In genomic region chr3:17135696-17136095, GRCh38 we compare ENCODE assay signal across 17 cellular contexts.
A peak's percentile ranks its signal among the peaks of the same experiment; 100 is the strongest.
DNase-seq lines count a peak whose midpoint lies in the region; ATAC-seq and TF ChIP-seq lines count a peak whose summit lies in the region.
"Had no signal": no experiment of that assay in that cellular context is flagged by ENCODE, and none has a peak within 500 bp of the region (broad histone marks: within the 10 kb centered on the region; RNA-seq: fewer than 3 reads in every experiment).

No MANE protein-coding gene starts in this region.

- TF ChIP-seq POLR2A in erythroblast (IDR thresholded peaks at IDR 0.05; ENCODE audit: low read length) = no peak

- H3K4me3 ChIP-seq in WERI-Rb-1 (ENCODE audit: low read depth, low read length) (peak overlapping the region; percentile 5; the same call in 1 of the 2 replicates), right cardiac atrium (ENCODE audit: low read length) (no peak overlapping the region), aorta (ENCODE audit: low read length in 2 of 2) (no peak overlapping the region)
- H3K4me3 ChIP-seq: A549, SJSA1 had no signal

- H3K4me1 ChIP-seq in right cardiac atrium (ENCODE audit: control insufficient read depth, insufficient read depth, low read length) = peaks cover 2% of the 10 kb centered on the region
- no peaks in the 10 kb centered on the region for H3K4me1 ChIP-seq in aorta (ENCODE audit: control insufficient read depth in 1 of 2, insufficient read depth in 2 of 2, low read length in 2 of 2)
- H3K4me1 ChIP-seq: A549, SJSA1 had no signal

- H3K27ac ChIP-seq in WERI-Rb-1 = peak overlapping the region; percentile 79
- peak overlapping the region; percentile 91 for H3K27ac ChIP-seq in right cardiac atrium (ENCODE audit: low read length)
- H3K27ac ChIP-seq in aorta (ENCODE audit: low read depth in 1 of 2, low read length in 2 of 2) = peak overlapping the region; percentile 12 to 29
- H3K27ac ChIP-seq: A549, KMS-11, SJSA1 had no signal

- H3K36me3 ChIP-seq in WERI-Rb-1 (no peaks in the 10 kb centered on the region), aorta (ENCODE audit: control insufficient read depth in 1 of 2, insufficient read depth in 2 of 2, low read length in 1 of 2) (no peaks in the 10 kb centered on the region)
- H3K36me3 ChIP-seq: SJSA1 had no signal

- H3K9me3 ChIP-seq in WERI-Rb-1 (ENCODE audit: severe bottlenecking) (no peaks in the 10 kb centered on the region), right cardiac atrium (ENCODE audit: control insufficient read depth, low read length) (no peaks in the 10 kb centered on the region), aorta (ENCODE audit: control insufficient read depth, low read length) (no peaks in the 10 kb centered on the region)
- H3K9me3 ChIP-seq: A549, SJSA1 had no signal

- no peaks in the 10 kb centered on the region for H3K36me3 Mint-ChIP-seq in activated naive CD4-positive, alpha-beta T cell treated with anti-CD3 and anti-CD28 coated beads, Interleukin-2, amount 10 ng/mL, durations not matched to agents 7 days and 5 days

- no peak for TF ChIP-seq CTCF in WERI-Rb-1 (IDR thresholded peaks at IDR 0.05; ENCODE audit: low read depth, low read length)

- H3K4me3 Mint-ChIP-seq in activated naive CD4-positive, alpha-beta T cell treated with anti-CD3 and anti-CD28 coated beads, Interleukin-2, amount 10 ng/mL, durations not matched to agents 7 days and 5 days = no peak overlapping the region

- intact Hi-C loops in right cardiac atrium (cut with DNase I) = no loop called here
- intact Hi-C loops in aorta (cut with DNase I) = loop anchor here in 1 of 2 donors (5.0 kb wide), 1 partner anchor 48 kb away; no protein-coding TSS in a partner anchor

- no peaks in the 10 kb centered on the region for H3K9me3 Mint-ChIP-seq in activated naive CD4-positive, alpha-beta T cell treated with anti-CD3 and anti-CD28 coated beads, Interleukin-2, amount 10 ng/mL, durations not matched to agents 7 days and 5 days

- ATAC-seq in right cardiac atrium (peak in 1 of 2 donors; percentile 43), aorta (ENCODE audit: low FRiP score) (no peak)
- ATAC-seq: A549, HepG2 had no signal

- H3K27me3 ChIP-seq in WERI-Rb-1 (ENCODE audit: insufficient read depth, low read depth, severe bottlenecking) (no peaks in the 10 kb centered on the region), right cardiac atrium (ENCODE audit: control insufficient read depth, insufficient read depth) (no peaks in the 10 kb centered on the region), aorta (ENCODE audit: control insufficient read depth in 1 of 2, insufficient read depth in 2 of 2, low read length in 1 of 2) (no peaks in the 10 kb centered on the region)
- H3K27me3 ChIP-seq: SJSA1 had no signal

- H3K4me1 Mint-ChIP-seq in activated naive CD4-positive, alpha-beta T cell treated with anti-CD3 and anti-CD28 coated beads, Interleukin-2, amount 10 ng/mL, durations not matched to agents 7 days and 5 days = peaks cover 3% of the 10 kb centered on the region

- CTCF ChIA-PET in activated naive CD4-positive, alpha-beta T cell treated with anti-CD3 and anti-CD28 coated beads, Interleukin-2, amount 10 ng/mL, durations not matched to agents 7 days and 5 days (lab: Charles Lee) = no interaction called here

- peak; percentile 7 for DNase-seq in activated naive CD4-positive, alpha-beta T cell treated with anti-CD3 and anti-CD28 coated beads, Interleukin-2, amount 10 ng/mL, durations not matched to agents 7 days and 5 days
- no peak for DNase-seq in activated naive CD4-positive, alpha-beta T cell treated with anti-CD3 and anti-CD28 coated beads, Interleukin-2, amount 50 U/mL, for 16 hours
- DNase-seq in WERI-Rb-1 (peak; percentile 55), right cardiac atrium (no peak), aorta (no peak), NCI-H2081 (lab: John Stamatoyannopoulos, UW) (no peak), erythroblast (lab: John Stamatoyannopoulos, UW) (no peak)
- DNase-seq: NCI-H1048; NCI-H146; NCI-H2081 treated with DMSO at 0.1 percent for 48 hours; NCI-H510A treated with DMSO at 0.1 percent for 48 hours; NK-92 treated with Interleukin-12 subunit alpha and Interleukin-12 subunit beta, amount 100 ng/mL, for 24 hours; RPMI8226 had no signal

- no peak overlapping the region for H3K27ac Mint-ChIP-seq in activated naive CD4-positive, alpha-beta T cell treated with anti-CD3 and anti-CD28 coated beads, Interleukin-2, amount 10 ng/mL, durations not matched to agents 7 days and 5 days

- peaks cover 17% of the 10 kb centered on the region for H3K27me3 Mint-ChIP-seq in activated naive CD4-positive, alpha-beta T cell treated with anti-CD3 and anti-CD28 coated beads, Interleukin-2, amount 10 ng/mL, durations not matched to agents 7 days and 5 days

Comparison
In these comparisons a context has a peak if more than half of its experiments do, and no peak if none do; other contexts are left out.
1. DNase-seq: peak in activated naive CD4-positive, alpha-beta T cell treated with anti-CD3 and anti-CD28 coated beads, Interleukin-2, amount 10 ng/mL, durations not matched to agents 7 days and 5 days (single experiment) and WERI-Rb-1 (single experiment); none in activated naive CD4-positive, alpha-beta T cell treated with anti-CD3 and anti-CD28 coated beads, Interleukin-2, amount 50 U/mL, for 16 hours (single experiment), right cardiac atrium (0 of 3), aorta (0 of 2), NCI-H2081 (0 of 2) and erythroblast (0 of 2).
2. H3K27ac ChIP-seq: peak in every context shown above with its lines; median percentile 91 in right cardiac atrium; 79 in WERI-Rb-1; 20 in aorta.